Comparison of ENCODE assay signal across 16 cellular contexts in the genomic region with DNA sequence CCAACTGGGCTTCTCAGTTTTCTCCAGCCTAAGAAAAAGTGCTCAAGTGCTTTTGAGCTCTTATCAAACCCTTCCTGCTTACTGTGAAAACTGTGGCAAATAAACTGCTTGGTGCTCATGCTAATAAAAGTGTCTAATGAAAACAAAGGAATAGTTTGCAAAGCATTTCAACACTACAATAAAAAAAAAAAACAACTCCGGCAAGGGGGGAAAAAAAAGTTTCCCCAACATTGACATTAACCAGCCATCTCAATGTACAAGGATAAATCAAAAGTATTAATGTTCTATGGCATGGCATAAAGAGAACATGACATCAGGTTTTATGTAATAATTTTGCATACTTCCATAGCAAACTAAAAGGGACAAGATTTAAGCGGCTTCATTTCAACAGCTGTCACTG. TPM values are rescaled to one million over a fixed set of nuclear protein-coding genes. Genes with fewer than 3 reads are reported as not detected.
A peak's percentile ranks its signal among the peaks of the same experiment; 100 is the strongest.
DNase-seq lines count a peak whose midpoint lies in the region; ATAC-seq and TF ChIP-seq lines count a peak whose summit lies in the region.
"Had no signal": no experiment of that assay in that cellular context is flagged by ENCODE, and none has a peak within 500 bp of the region (broad histone marks: within the 10 kb centered on the region; RNA-seq: fewer than 3 reads in every experiment).

No MANE protein-coding gene starts in this region.

- no peak for ATAC-seq in stimulated activated naive CD8-positive, alpha-beta T cell treated with anti-CD3 and anti-CD28 coated beads, Interleukin-15, Interleukin-2, amounts not matched to agents 100 U/mL and 50 U/mL, for 24 hours
- ATAC-seq in natural killer cell treated with Interleukin-12 subunit alpha and Interleukin-12 subunit beta and Interleukin-15 and Interleukin-18, amount 100 ng/mL, for 72 hours: no peak
- ATAC-seq in HG02870 (IDR thresholded peaks at IDR 0.05; ENCODE audit: unreplicated experiment): no peak

- no peaks in the 10 kb centered on the region for H3K9me3 ChIP-seq in uterus
- H3K9me3 ChIP-seq: adrenal gland, thoracic aorta had no signal

- H3K4me1 ChIP-seq in uterus: peaks cover 7 to 11% of the 10 kb centered on the region in 2 donors

- H3K4me3 ChIP-seq in uterus: no peak overlapping the region
- H3K4me3 ChIP-seq: adrenal gland, thoracic aorta had no signal

- DNase-seq in stimulated activated naive CD8-positive, alpha-beta T cell treated with anti-CD3 and anti-CD28 coated beads, Interleukin-15, Interleukin-2, amounts not matched to agents 100 U/mL and 50 U/mL, for 24 hours: no peak
- DNase-seq in chondrocyte (ENCODE audit: low spot score) (no peak), uterus (no peak), hepatic stellate cell (ENCODE audit: low spot score) (no peak), GM03348 (ENCODE audit: low spot score) (no peak)
- no peak for DNase-seq in natural killer cell treated with Interleukin-12 subunit alpha and Interleukin-12 subunit beta and Interleukin-15 and Interleukin-18, amount 100 ng/mL, for 72 hours (ENCODE audit: low spot score)
- DNase-seq: activated CD8-positive, alpha-beta memory T cell treated with anti-CD3 and anti-CD28 coated beads, Interleukin-2, amount 50 U/mL, for 48 hours; adrenal gland; DMS153; erythroblast; NCI-H2171 treated with DMSO at 0.1 percent for 48 hours; NK-92 treated with Interleukin-12 subunit alpha and Interleukin-12 subunit beta, amount 100 ng/mL, for 24 hours had no signal

- intact Hi-C loops in uterus (cut with DNase I; ENCODE audit: low total_unique reads): no loop called here

- no peak overlapping the region for H3K4me3 Mint-ChIP-seq in stimulated activated naive CD8-positive, alpha-beta T cell treated with anti-CD3 and anti-CD28 coated beads, Interleukin-15, Interleukin-2, amounts not matched to agents 100 ng/mL and 50 ng/mL, for 24 hours
- peak overlapping the region; percentile 22 for H3K4me3 Mint-ChIP-seq in chondrocyte (ENCODE audit: unreplicated experiment)
- no peak overlapping the region for H3K4me3 Mint-ChIP-seq in natural killer cell treated with Interleukin-12 subunit alpha and Interleukin-12 subunit beta and Interleukin-15 and Interleukin-18, amount 100 ng/mL, for 72 hours

- peaks cover 82% of the 10 kb centered on the region for H3K4me1 Mint-ChIP-seq in stimulated activated naive CD8-positive, alpha-beta T cell treated with anti-CD3 and anti-CD28 coated beads, Interleukin-15, Interleukin-2, amounts not matched to agents 100 ng/mL and 50 ng/mL, for 24 hours (ENCODE audit: low read depth)
- H3K4me1 Mint-ChIP-seq in chondrocyte (ENCODE audit: low read depth): peaks cover 78% of the 10 kb centered on the region
- H3K4me1 Mint-ChIP-seq in natural killer cell treated with Interleukin-12 subunit alpha and Interleukin-12 subunit beta and Interleukin-15 and Interleukin-18, amount 100 ng/mL, for 72 hours (ENCODE audit: low read depth in 2 of 2): peaks cover 42 to 60% of the 10 kb centered on the region in 2 donors

- no peaks in the 10 kb centered on the region for H3K9me3 Mint-ChIP-seq in stimulated activated naive CD8-positive, alpha-beta T cell treated with anti-CD3 and anti-CD28 coated beads, Interleukin-15, Interleukin-2, amounts not matched to agents 100 ng/mL and 50 ng/mL, for 24 hours
- H3K9me3 Mint-ChIP-seq in chondrocyte (ENCODE audit: low read depth): no peaks in the 10 kb centered on the region
- no peaks in the 10 kb centered on the region for H3K9me3 Mint-ChIP-seq in natural killer cell treated with Interleukin-12 subunit alpha and Interleukin-12 subunit beta and Interleukin-15 and Interleukin-18, amount 100 ng/mL, for 72 hours

- H3K36me3 Mint-ChIP-seq in stimulated activated naive CD8-positive, alpha-beta T cell treated with anti-CD3 and anti-CD28 coated beads, Interleukin-15, Interleukin-2, amounts not matched to agents 100 ng/mL and 50 ng/mL, for 24 hours (ENCODE audit: low read depth): peaks cover 67% of the 10 kb centered on the region
- peaks cover 12% of the 10 kb centered on the region for H3K36me3 Mint-ChIP-seq in chondrocyte (ENCODE audit: low read depth)
- peaks cover 9% of the 10 kb centered on the region for H3K36me3 Mint-ChIP-seq in natural killer cell treated with Interleukin-12 subunit alpha and Interleukin-12 subunit beta and Interleukin-15 and Interleukin-18, amount 100 ng/mL, for 72 hours

- no peaks in the 10 kb centered on the region for H3K36me3 ChIP-seq in uterus
- H3K36me3 ChIP-seq: thoracic aorta had no signal

- TF ChIP-seq POLR2A in uterus (IDR thresholded peaks at IDR 0.05): no peak

- no peaks in the 10 kb centered on the region for H3K27me3 ChIP-seq in uterus
- H3K27me3 ChIP-seq: adrenal gland had no signal

- TF ChIP-seq CTCF in chondrocyte (IDR thresholded peaks at IDR 0.05) (no peak), uterus (IDR thresholded peaks at IDR 0.05) (no peak)

- peak overlapping the region; percentile 16 for H3K27ac Mint-ChIP-seq in stimulated activated naive CD8-positive, alpha-beta T cell treated with anti-CD3 and anti-CD28 coated beads, Interleukin-15, Interleukin-2, amounts not matched to agents 100 ng/mL and 50 ng/mL, for 24 hours
- peak overlapping the region; percentile 36 for H3K27ac Mint-ChIP-seq in chondrocyte (ENCODE audit: unreplicated experiment)
- H3K27ac Mint-ChIP-seq in natural killer cell treated with Interleukin-12 subunit alpha and Interleukin-12 subunit beta and Interleukin-15 and Interleukin-18, amount 100 ng/mL, for 72 hours: peak overlapping the region; percentile 10 to 43

- H3K27me3 Mint-ChIP-seq in stimulated activated naive CD8-positive, alpha-beta T cell treated with anti-CD3 and anti-CD28 coated beads, Interleukin-15, Interleukin-2, amounts not matched to agents 100 ng/mL and 50 ng/mL, for 24 hours: no peaks in the 10 kb centered on the region
- no peaks in the 10 kb centered on the region for H3K27me3 Mint-ChIP-seq in chondrocyte (ENCODE audit: low read depth)
- H3K27me3 Mint-ChIP-seq in natural killer cell treated with Interleukin-12 subunit alpha and Interleukin-12 subunit beta and Interleukin-15 and Interleukin-18, amount 100 ng/mL, for 72 hours: no peaks in the 10 kb centered on the region

- peak overlapping the region; percentile 4 to 99 for H3K27ac ChIP-seq in uterus

RNA-seq across cellular contexts. Expression of a gene that starts 6.5 kb away (rescaled TPM):
- total RNA-seq in chondrocyte (677 to 769 TPM (median 696 TPM) in 3 replicates), uterus (100 to 1,000 TPM; 456 to 724 (median 652) TPM)
- total RNA-seq in natural killer cell treated with Interleukin-12 subunit alpha and Interleukin-12 subunit beta and Interleukin-15 and Interleukin-18, amount 100 ng/mL, for 72 hours: 100 to 1,000 TPM; 226 to 330 TPM

RNA-seq across cellular contexts. Expression of a gene that starts 14.7 kb away (rescaled TPM):
- total RNA-seq in chondrocyte (0.25 to 0.58 TPM (median 0.28 TPM) in 3 replicates), uterus (1 to 10 TPM in 1 of 4 donors, not detected in 3; 1.0 TPM)
- total RNA-seq in natural killer cell treated with Interleukin-12 subunit alpha and Interleukin-12 subunit beta and Interleukin-15 and Interleukin-18, amount 100 ng/mL, for 72 hours: under 1 TPM in 1 of 2 donors, not detected in 1; 0.29 TPM
- total RNA-seq: adrenal gland, left lobe of liver, thoracic aorta had no signal
